Comparison of ENCODE assay signal across 8 cellular contexts in the genomic region with DNA sequence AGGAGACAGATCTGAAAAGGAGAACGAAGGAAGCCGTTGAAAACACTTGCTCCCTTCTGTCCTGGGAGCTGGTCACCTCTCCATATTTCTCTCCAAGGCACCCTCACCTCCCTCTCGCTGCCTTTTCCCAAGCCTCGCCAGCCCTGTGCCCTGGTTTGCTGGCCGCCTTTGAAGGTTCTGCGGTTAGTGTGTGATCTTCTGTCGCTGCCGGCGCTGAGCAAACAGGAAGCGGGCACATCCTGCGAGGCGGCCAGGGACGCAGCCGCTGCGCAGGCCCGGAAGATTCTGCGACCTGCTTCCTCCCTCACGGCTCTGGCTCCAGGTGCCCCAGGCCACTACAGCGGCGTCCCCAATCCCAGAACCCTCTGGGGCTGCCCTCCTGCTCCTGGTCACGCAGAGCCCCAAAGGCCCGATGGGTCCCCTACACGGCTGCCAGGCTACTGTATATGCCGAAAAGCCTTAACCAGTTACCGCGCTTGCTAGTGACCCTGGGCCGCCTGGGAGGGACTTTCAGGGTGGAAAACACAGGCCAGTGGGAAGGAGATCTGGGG. TPM values are rescaled to one million over a fixed set of nuclear protein-coding genes. Genes with fewer than 3 reads are reported as not detected.
DNase-seq lines count a peak whose midpoint lies in the region; ATAC-seq, FAIRE-seq and TF ChIP-seq lines count a peak whose summit lies in the region.

No MANE protein-coding gene starts in this region.

- peak overlapping the region; percentile 94 for H3K27ac Mint-ChIP-seq in T-helper 2 cell treated with Interferon-gamma antibody and Interleukin-4, amounts not matched to agents 5 μg/mL and 100 μg/mL, for 36 hours

- no peaks in the 10 kb centered on the region for H3K36me3 ChIP-seq in bronchial epithelial cell (ENCODE audit: control insufficient read depth, insufficient read depth, low read length)
- H3K36me3 ChIP-seq in neutrophil, result no peaks in the 10 kb centered on the region

- peaks cover 76 to 81% of the 10 kb centered on the region in 2 experiments for H3K4me1 ChIP-seq in neutrophil (ENCODE audit: control insufficient read depth in 1 of 2, insufficient read depth in 1 of 2, low read depth in 1 of 2, low read length in 1 of 2)

- FAIRE-seq in bronchial epithelial cell (lab: Jason Lieb, UNC), result no peak

- ATAC-seq in HG03060 (IDR thresholded peaks at IDR 0.05; ENCODE audit: low read depth, unreplicated experiment), result peak; percentile 17

- no peaks in the 10 kb centered on the region for H3K9me3 Mint-ChIP-seq in T-helper 2 cell treated with Interferon-gamma antibody and Interleukin-4, amounts not matched to agents 5 μg/mL and 100 μg/mL, for 36 hours

- peak; percentile 67 for DNase-seq in T-helper 2 cell treated with Interferon-gamma antibody and Interleukin-4, amounts not matched to agents 5 μg/mL and 100 μg/mL, for 36 hours (ENCODE audit: low spot score)
- peak; percentile 10 for DNase-seq in bronchial epithelial cell (ENCODE audit: low read depth)
- no peak for DNase-seq in middle frontal gyrus (ENCODE audit: extremely low spot score, low spot score)
- DNase-seq in NCI-H2171 (lab: John Stamatoyannopoulos, UW), result no peak
- DNase-seq in iPS-NIHi7 (ENCODE audit: extremely low spot score), result no peak

- H3K4me3 ChIP-seq in GM12875 (ENCODE audit: low read depth, low read length), result peak overlapping the region; percentile 48
- H3K4me3 ChIP-seq in bronchial epithelial cell (ENCODE audit: low read depth, low read length), result no peak overlapping the region
- peak overlapping the region; percentile 53 to 71 for H3K4me3 ChIP-seq in neutrophil (ENCODE audit: low read depth in 1 of 2, low read length in 1 of 2)

- no peaks in the 10 kb centered on the region for H3K27me3 Mint-ChIP-seq in T-helper 2 cell treated with Interferon-gamma antibody and Interleukin-4, amounts not matched to agents 5 μg/mL and 100 μg/mL, for 36 hours (ENCODE audit: low read depth)

- H3K36me3 Mint-ChIP-seq in T-helper 2 cell treated with Interferon-gamma antibody and Interleukin-4, amounts not matched to agents 5 μg/mL and 100 μg/mL, for 36 hours (ENCODE audit: low read depth), result peaks cover 22% of the 10 kb centered on the region

- peak overlapping the region; percentile 99 for H3K27ac ChIP-seq in neutrophil

- peaks cover 44% of the 10 kb centered on the region for H3K4me1 Mint-ChIP-seq in T-helper 2 cell treated with Interferon-gamma antibody and Interleukin-4, amounts not matched to agents 5 μg/mL and 100 μg/mL, for 36 hours (ENCODE audit: low read depth)

- H3K4me3 Mint-ChIP-seq in T-helper 2 cell treated with Interferon-gamma antibody and Interleukin-4, amounts not matched to agents 5 μg/mL and 100 μg/mL, for 36 hours, result peak overlapping the region; percentile 80

- H3K9me3 ChIP-seq in neutrophil, result no peaks in the 10 kb centered on the region

- H3K27me3 ChIP-seq in bronchial epithelial cell (ENCODE audit: control insufficient read depth, insufficient read depth, low read length) (no peaks in the 10 kb centered on the region), neutrophil (no peaks in the 10 kb centered on the region)

- TF ChIP-seq CTCF in GM12875 (IDR thresholded peaks at IDR 0.05; ENCODE audit: borderline replicate concordance, insufficient read depth, low read depth, low read length) (no peak), bronchial epithelial cell (IDR thresholded peaks at IDR 0.05; ENCODE audit: insufficient read depth, low read length, severe bottlenecking) (no peak), neutrophil (IDR thresholded peaks at IDR 0.05) (no peak)

RNA-seq across cellular contexts. Expression of gene SASH3, which starts 2.5 kb away (rescaled TPM):
- total RNA-seq in bronchial epithelial cell, result not detected in 2 replicates

RNA-seq across cellular contexts. Expression of gene XPNPEP2, which starts 38.5 kb away (rescaled TPM):
- not detected in 2 replicates for total RNA-seq in bronchial epithelial cell

Comparison
In these comparisons a context has a peak if more than half of its experiments do, and no peak if none do; other contexts are left out.
1. DNase-seq: peak in T-helper 2 cell treated with Interferon-gamma antibody and Interleukin-4, amounts not matched to agents 5 μg/mL and 100 μg/mL, for 36 hours (single experiment) and bronchial epithelial cell (single experiment); none in middle frontal gyrus (single experiment), NCI-H2171 (single experiment) and iPS-NIHi7 (single experiment).